Comparison of ENCODE assay signal across 8 cellular contexts in the genomic region with DNA sequence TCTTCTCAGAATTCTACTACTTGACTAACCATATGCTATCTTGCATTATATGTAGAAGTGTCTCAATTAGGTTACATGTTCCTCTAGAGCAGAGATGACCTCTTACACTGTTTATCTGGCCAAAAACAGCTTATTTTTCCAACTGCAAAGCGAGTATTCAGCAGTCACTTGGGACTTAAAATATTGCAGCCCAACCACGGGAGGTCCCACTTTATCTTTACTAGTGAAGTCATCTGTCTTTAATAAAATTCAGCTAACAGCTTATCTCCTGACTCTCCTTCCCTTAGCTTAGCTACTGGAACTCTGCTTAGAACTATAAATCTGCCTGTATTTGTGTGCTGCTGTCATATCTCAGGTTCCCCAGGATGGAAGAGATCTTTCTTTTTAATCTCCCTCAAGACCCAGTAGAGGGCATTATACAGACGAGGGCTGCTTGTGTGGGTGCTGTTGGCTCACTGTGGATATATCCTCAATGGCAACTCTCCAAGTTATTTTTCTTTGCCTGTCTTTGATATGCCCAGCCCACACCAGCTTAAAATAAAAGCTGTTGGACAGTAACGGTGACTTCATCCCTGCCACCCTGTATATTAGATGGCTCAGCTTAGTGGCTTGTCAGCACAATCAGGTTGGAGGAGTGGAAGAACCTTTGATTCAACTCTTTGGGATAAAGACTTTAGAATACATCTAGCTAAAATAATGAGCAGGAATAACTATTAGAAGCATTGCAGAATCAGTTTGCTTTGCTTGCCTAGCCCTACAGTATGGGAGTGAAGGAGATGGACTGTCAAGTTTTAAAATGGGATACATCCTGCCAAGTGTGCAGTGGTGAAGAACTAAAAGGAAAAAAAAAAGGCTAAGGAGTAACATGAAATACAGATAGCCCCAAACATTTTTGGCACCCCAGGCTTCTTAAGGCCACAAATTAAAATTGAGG. TPM values are rescaled to one million over a fixed set of nuclear protein-coding genes. Genes with fewer than 3 reads are reported as not detected.
DNase-seq lines count a peak whose midpoint lies in the region; ATAC-seq, FAIRE-seq and TF ChIP-seq lines count a peak whose summit lies in the region.

No MANE protein-coding gene starts in this region.

- H3K36me3 Mint-ChIP-seq in activated naive CD8-positive, alpha-beta T cell treated with anti-CD3 and anti-CD28 coated beads, Interleukin-2, amount 10 ng/mL, durations not matched to agents 7 days and 5 days = peaks cover 40% of the 10 kb centered on the region

- H3K4me3 Mint-ChIP-seq in activated naive CD8-positive, alpha-beta T cell treated with anti-CD3 and anti-CD28 coated beads, Interleukin-2, amount 10 ng/mL, durations not matched to agents 7 days and 5 days = no peak overlapping the region
- no peak overlapping the region for H3K4me3 Mint-ChIP-seq in stimulated activated naive CD8-positive, alpha-beta T cell treated with anti-CD3 and anti-CD28 coated beads, Interleukin-15, amount 100 ng/mL, for 72 hours

- FAIRE-seq in D721Med (lab: Jason Lieb, UNC) = no peak

- H3K9me3 Mint-ChIP-seq in activated naive CD8-positive, alpha-beta T cell treated with anti-CD3 and anti-CD28 coated beads, Interleukin-2, amount 10 ng/mL, durations not matched to agents 7 days and 5 days = no peaks in the 10 kb centered on the region
- H3K9me3 Mint-ChIP-seq in stimulated activated naive CD8-positive, alpha-beta T cell treated with anti-CD3 and anti-CD28 coated beads, Interleukin-15, amount 100 ng/mL, for 72 hours = no peaks in the 10 kb centered on the region

- TF ChIP-seq CTCF in D721Med (IDR thresholded peaks at IDR 0.05; ENCODE audit: insufficient read depth, missing control alignments) (peak; percentile 53), LNCAP (IDR thresholded peaks at IDR 0.05) (peak; percentile 72)

- POLR2A ChIA-PET in activated naive CD8-positive, alpha-beta T cell treated with anti-CD3 and anti-CD28 coated beads, Interleukin-2, amount 10 ng/mL, durations not matched to agents 7 days and 5 days (lab: Charles Lee) = interaction anchor here (1.0 to 6.8 kb wide), 5 partner anchors 10 to 58 kb away, joined by 3 to 71 read pairs (median 14); partner anchors contain the start of genes ENSA and MCL1

- no peak for DNase-seq in D721Med (ENCODE audit: insufficient read length, low spot score)
- DNase-seq in activated naive CD8-positive, alpha-beta T cell treated with anti-CD3 and anti-CD28 coated beads, Interleukin-2, amount 10 ng/mL, durations not matched to agents 7 days and 5 days = no peak
- peak; percentile 66 for DNase-seq in hepatic stellate cell (ENCODE audit: low spot score)
- DNase-seq in stimulated activated naive CD8-positive, alpha-beta T cell treated with anti-CD3 and anti-CD28 coated beads, Interleukin-15, amount 100 ng/mL, for 72 hours = no peak
- DNase-seq in NOMO-1 treated with dmso at 0.1 percent for 144 hours (lab: John Stamatoyannopoulos, UW; ENCODE audit: unreplicated experiment) = no peak

- H3K4me1 Mint-ChIP-seq in activated naive CD8-positive, alpha-beta T cell treated with anti-CD3 and anti-CD28 coated beads, Interleukin-2, amount 10 ng/mL, durations not matched to agents 7 days and 5 days = peaks cover 42% of the 10 kb centered on the region
- peaks cover 71% of the 10 kb centered on the region for H3K4me1 Mint-ChIP-seq in stimulated activated naive CD8-positive, alpha-beta T cell treated with anti-CD3 and anti-CD28 coated beads, Interleukin-15, amount 100 ng/mL, for 72 hours

- H3K27me3 Mint-ChIP-seq in activated naive CD8-positive, alpha-beta T cell treated with anti-CD3 and anti-CD28 coated beads, Interleukin-2, amount 10 ng/mL, durations not matched to agents 7 days and 5 days = no peaks in the 10 kb centered on the region
- no peaks in the 10 kb centered on the region for H3K27me3 Mint-ChIP-seq in stimulated activated naive CD8-positive, alpha-beta T cell treated with anti-CD3 and anti-CD28 coated beads, Interleukin-15, amount 100 ng/mL, for 72 hours

- peak; percentile 19 for ATAC-seq in activated naive CD8-positive, alpha-beta T cell treated with anti-CD3 and anti-CD28 coated beads, Interleukin-2, amount 10 ng/mL, durations not matched to agents 7 days and 5 days (ENCODE audit: low read depth)
- ATAC-seq in stimulated activated naive CD8-positive, alpha-beta T cell treated with anti-CD3 and anti-CD28 coated beads, Interleukin-15, amount 100 ng/mL, for 72 hours = peak; percentile 49
- ATAC-seq in GM19035 (IDR thresholded peaks at IDR 0.05; ENCODE audit: unreplicated experiment) = no peak
- ATAC-seq in HG03469 (IDR thresholded peaks at IDR 0.05; ENCODE audit: unreplicated experiment) = no peak

- H3K27ac Mint-ChIP-seq in activated naive CD8-positive, alpha-beta T cell treated with anti-CD3 and anti-CD28 coated beads, Interleukin-2, amount 10 ng/mL, durations not matched to agents 7 days and 5 days = peak overlapping the region; percentile 63
- peak overlapping the region; percentile 14 to 36 for H3K27ac Mint-ChIP-seq in stimulated activated naive CD8-positive, alpha-beta T cell treated with anti-CD3 and anti-CD28 coated beads, Interleukin-15, amount 100 ng/mL, for 72 hours

RNA-seq across cellular contexts. Expression of gene ENSA, which starts 9.6 kb away (rescaled TPM):
- total RNA-seq in activated naive CD8-positive, alpha-beta T cell treated with anti-CD3 and anti-CD28 coated beads, Interleukin-2, amount 10 ng/mL, durations not matched to agents 7 days and 5 days = 100 to 1,000 TPM; 161 to 172 TPM

RNA-seq across cellular contexts. Expression of gene MCL1, which starts 40.4 kb away (rescaled TPM):
- total RNA-seq in activated naive CD8-positive, alpha-beta T cell treated with anti-CD3 and anti-CD28 coated beads, Interleukin-2, amount 10 ng/mL, durations not matched to agents 7 days and 5 days = 100 to 1,000 TPM; 302 to 303 TPM

Comparison
In these comparisons a context has a peak if more than half of its experiments do, and no peak if none do; other contexts are left out.
1. ATAC-seq: peak in activated naive CD8-positive, alpha-beta T cell treated with anti-CD3 and anti-CD28 coated beads, Interleukin-2, amount 10 ng/mL, durations not matched to agents 7 days and 5 days (single experiment) and stimulated activated naive CD8-positive, alpha-beta T cell treated with anti-CD3 and anti-CD28 coated beads, Interleukin-15, amount 100 ng/mL, for 72 hours (single experiment); none in GM19035 (single experiment) and HG03469 (single experiment).